19 cellular contexts compared by ENCODE assay signal in the genomic region with DNA sequence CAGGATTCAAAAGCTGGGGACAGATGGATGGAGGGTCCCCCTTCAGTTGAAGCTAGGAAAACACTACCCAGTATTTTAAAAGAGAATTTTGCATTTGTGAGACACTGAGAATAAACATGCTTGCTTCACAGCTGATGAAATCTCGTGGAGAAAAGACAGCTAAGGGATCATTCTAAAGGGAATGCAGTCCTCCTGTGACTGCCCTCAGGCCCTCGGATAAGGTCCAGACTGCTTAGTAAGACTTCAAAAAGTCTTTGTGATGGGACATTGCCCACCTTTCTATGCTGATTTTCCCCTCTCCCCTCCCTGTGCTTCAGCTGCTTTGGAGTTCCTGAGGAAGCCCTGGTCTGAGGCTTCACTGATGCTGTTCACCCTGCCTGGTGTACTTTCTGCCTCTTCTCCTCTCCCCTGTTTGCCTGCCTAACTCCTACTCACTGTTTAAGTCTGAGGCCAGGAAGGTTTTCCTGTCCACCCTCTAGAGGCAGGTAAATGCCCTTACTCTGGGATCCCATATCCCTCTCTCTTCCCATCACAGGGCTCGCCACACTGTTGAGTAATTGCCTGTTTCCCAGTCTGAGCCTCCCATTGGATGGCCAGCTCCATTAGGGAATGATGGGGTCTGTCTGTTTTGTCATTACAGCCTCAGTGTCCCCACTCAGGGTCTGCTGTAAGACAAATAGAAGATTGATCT.
"Had no signal": no experiment of that assay in that cellular context is flagged by ENCODE, and none has a peak within 500 bp of the region (broad histone marks: within the 10 kb centered on the region; RNA-seq: fewer than 3 reads in every experiment).

No MANE protein-coding gene starts in this region.

- H3K9me3 Mint-ChIP-seq: activated naive CD4-positive, alpha-beta T cell treated with anti-CD3 and anti-CD28 coated beads, Interleukin-2, amount 50 U/mL, for 24 hours; dendritic cell treated with granulocyte-macrophage colony-stimulating factor and Interleukin-4, amounts not matched to agents 40 ng/mL and 50 ng/mL, for 4 days had no signal

- H3K4me1 ChIP-seq: adrenal gland, esophagus squamous epithelium, psoas muscle, suprapubic skin, transverse colon had no signal

- ATAC-seq: naive thymus-derived CD8-positive, alpha-beta T cell; psoas muscle; right cardiac atrium; stimulated activated naive CD8-positive, alpha-beta T cell treated with anti-CD3 and anti-CD28 coated beads, Interleukin-15, amount 100 ng/mL, for 72 hours had no signal

- H3K27ac ChIP-seq: adrenal gland, cardiac muscle cell, esophagus squamous epithelium, ovary, psoas muscle, skin epidermis, suprapubic skin, transverse colon had no signal

- H3K4me1 Mint-ChIP-seq: stimulated activated naive CD8-positive, alpha-beta T cell treated with anti-CD3 and anti-CD28 coated beads, Interleukin-15, amount 100 ng/mL, for 72 hours had no signal

- DNase-seq: activated CD4-positive, CD25-positive, alpha-beta regulatory T cell treated with anti-CD3 and anti-CD28 coated beads, Interleukin-2, amount 50 U/mL, for 72 hours; activated CD8-positive, alpha-beta memory T cell treated with anti-CD3 and anti-CD28 coated beads for 24 hours; activated gamma-delta T cell; effector CD8-positive, alpha-beta T cell; esophagus squamous epithelium; naive thymus-derived CD8-positive, alpha-beta T cell; ovary; psoas muscle; right cardiac atrium; stimulated activated CD4-positive, alpha-beta T cell treated with anti-CD3 and anti-CD28 coated beads, Interleukin-4, amount 100 ng/mL, for 1 hour; stimulated activated naive CD8-positive, alpha-beta T cell treated with anti-CD3 and anti-CD28 coated beads, Interleukin-15, amount 100 ng/mL, for 72 hours; transverse colon had no signal

- H3K36me3 ChIP-seq: adrenal gland, cardiac muscle cell, esophagus squamous epithelium, ovary, suprapubic skin, transverse colon had no signal

- H3K27ac Mint-ChIP-seq: activated naive CD4-positive, alpha-beta T cell treated with anti-CD3 and anti-CD28 coated beads, Interleukin-2, amount 50 U/mL, for 24 hours; dendritic cell treated with granulocyte-macrophage colony-stimulating factor and Interleukin-4, amounts not matched to agents 40 ng/mL and 50 ng/mL, for 4 days; stimulated activated naive CD8-positive, alpha-beta T cell treated with anti-CD3 and anti-CD28 coated beads, Interleukin-15, amount 100 ng/mL, for 72 hours had no signal

- H3K27me3 ChIP-seq: adrenal gland, cardiac muscle cell, esophagus squamous epithelium, ovary, suprapubic skin, transverse colon had no signal

- H3K27me3 Mint-ChIP-seq: activated naive CD4-positive, alpha-beta T cell treated with anti-CD3 and anti-CD28 coated beads, Interleukin-2, amount 50 U/mL, for 24 hours; dendritic cell treated with granulocyte-macrophage colony-stimulating factor and Interleukin-4, amounts not matched to agents 40 ng/mL and 50 ng/mL, for 4 days; naive thymus-derived CD8-positive, alpha-beta T cell; stimulated activated naive CD8-positive, alpha-beta T cell treated with anti-CD3 and anti-CD28 coated beads, Interleukin-15, amount 100 ng/mL, for 72 hours had no signal

- H3K4me3 Mint-ChIP-seq: activated naive CD4-positive, alpha-beta T cell treated with anti-CD3 and anti-CD28 coated beads, Interleukin-2, amount 50 U/mL, for 24 hours; dendritic cell treated with granulocyte-macrophage colony-stimulating factor and Interleukin-4, amounts not matched to agents 40 ng/mL and 50 ng/mL, for 4 days; naive thymus-derived CD8-positive, alpha-beta T cell; stimulated activated naive CD8-positive, alpha-beta T cell treated with anti-CD3 and anti-CD28 coated beads, Interleukin-15, amount 100 ng/mL, for 72 hours had no signal

- H3K4me3 ChIP-seq: adrenal gland, cardiac muscle cell, esophagus squamous epithelium, ovary, psoas muscle, skin epidermis, suprapubic skin, transverse colon had no signal

- H3K9me3 ChIP-seq: adrenal gland, esophagus squamous epithelium, ovary, psoas muscle, suprapubic skin, transverse colon had no signal

- FAIRE-seq: endothelial cell of umbilical vein had no signal
